In the genomic region with DNA sequence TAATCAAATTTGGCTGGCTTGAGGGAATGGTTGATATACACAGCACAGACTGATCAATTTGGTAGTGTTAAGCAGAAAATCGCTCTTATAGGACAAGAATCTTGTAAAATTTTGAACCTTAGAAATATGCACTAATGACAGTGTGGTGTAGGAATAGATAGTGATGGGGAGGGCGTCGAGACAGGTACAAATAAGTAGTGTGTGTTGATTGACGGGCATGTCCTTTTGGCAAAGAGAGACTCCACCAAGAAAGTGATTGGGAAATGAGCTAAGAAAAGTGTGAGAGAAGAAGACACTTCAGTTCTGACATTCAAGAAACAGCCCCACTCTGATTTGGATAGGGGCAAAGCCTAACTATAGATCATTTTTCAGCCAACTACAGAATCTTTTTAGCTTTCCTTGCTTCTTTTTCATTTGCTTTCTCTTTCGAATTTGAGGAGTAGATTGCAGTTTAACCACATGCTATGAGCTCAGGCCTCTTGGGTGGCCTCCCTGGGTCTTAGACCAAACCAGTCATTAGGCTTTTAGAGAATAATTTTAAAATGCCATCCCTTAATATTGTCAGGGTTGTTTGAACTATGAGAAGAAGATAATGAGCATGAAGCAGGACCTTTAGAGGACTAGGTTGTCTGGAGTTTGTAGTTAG, we compare ENCODE assay signal across 8 cellular contexts.
DNase-seq lines count a peak whose midpoint lies in the region; ATAC-seq and TF ChIP-seq lines count a peak whose summit lies in the region.

No MANE protein-coding gene starts in this region.

- H3K4me1 ChIP-seq in cardiac muscle cell (ENCODE audit: low read depth) (peaks cover 33% of the 10 kb centered on the region), HAP-1 (no peaks in the 10 kb centered on the region)

- in situ Hi-C loops in HAP-1 (cut with MboI; ENCODE audit: low sequenced_read_pairs), result no loop called here
- in situ Hi-C loops in KBM-7 (cut with MboI; ENCODE audit: low pct_unique_long_range_greater_than_20kb, low sequenced_read_pairs), result no loop called here

- DNase-seq in cardiac muscle cell (ENCODE audit: low read depth in 1 of 2, low spot score in 1 of 2) (peak in 1 of 2 donors; percentile 52), Right ventricle myocardium inferior (ENCODE audit: missing footprints) (no peak), HT1080 (ENCODE audit: low read depth) (peak; percentile 46), fibroblast of peridontal ligament (ENCODE audit: extremely low read depth) (peak; percentile 80), HAP-1 (ENCODE audit: low spot score in 2 of 2) (no peak), COR-L47 (lab: John Stamatoyannopoulos, UW) (no peak), KBM-7 (no peak)

- H3K27me3 ChIP-seq in cardiac muscle cell (no peaks in the 10 kb centered on the region), HAP-1 (ENCODE audit: low read depth) (no peaks in the 10 kb centered on the region)

- H3K4me3 ChIP-seq in cardiac muscle cell (no peak overlapping the region), HAP-1 (no peak overlapping the region)

- H3K36me3 ChIP-seq in cardiac muscle cell (no peaks in the 10 kb centered on the region), HAP-1 (replicated peaks) (0 out of 2 replicates have a peak, but pooled peaks cover 2% of the 10 kb centered on the region)

- no peaks in the 10 kb centered on the region for H3K9me3 ChIP-seq in cardiac muscle cell (ENCODE audit: low read depth)
- H3K9me3 ChIP-seq in HAP-1, result no peaks in the 10 kb centered on the region

- no peak for TF ChIP-seq CTCF in cardiac muscle cell (IDR thresholded peaks at IDR 0.05; ENCODE audit: low read depth, low read length)

- ATAC-seq in Right ventricle myocardium inferior (no peak), HG02970 (IDR thresholded peaks at IDR 0.05; ENCODE audit: low FRiP score, unreplicated experiment) (no peak)

- peak overlapping the region; percentile 3 for H3K27ac ChIP-seq in cardiac muscle cell

- intact Hi-C loops in Right ventricle myocardium inferior (cut with DNase I), result no loop called here

Comparison
In these comparisons a context has a peak if more than half of its experiments do, and no peak if none do; other contexts are left out.
1. DNase-seq: peak in HT1080 (single experiment) and fibroblast of peridontal ligament (single experiment); none in Right ventricle myocardium inferior (single experiment), HAP-1 (0 of 2), COR-L47 (single experiment) and KBM-7 (single experiment).